Comparison of ENCODE assay signal across 2 cellular contexts in genomic region chr5:80961376-80962281, GRCh38.
TF ChIP-seq lines count a peak whose summit lies in the region.

No MANE protein-coding gene starts in this region.

TF ChIP-seq in IMR-90, 13 proteins besides CTCF, POLR2A, EP300 and RAD21 (continued from another document):
- no peak for TF ChIP-seq USF2 (IDR thresholded peaks at IDR 0.05; ENCODE audit: low read depth, low read length)
TF ChIP-seq in IMR-90: peak in this region for 0.

TF ChIP-seq in SK-N-SH treated with all-trans-retinoic acid at 6 μM for 48 hours, 23 proteins besides CTCF, POLR2A, EP300 and RAD21:
- TF ChIP-seq POU6F1 (CRISPR knock-in tag; IDR thresholded peaks at IDR 0.05; ENCODE audit: borderline replicate concordance, low read depth) (no peak), SNAI2 (CRISPR knock-in tag; IDR thresholded peaks at IDR 0.05) (no peak), ESRRG (CRISPR knock-in tag; IDR thresholded peaks at IDR 0.05) (no peak), CSRNP3 (CRISPR knock-in tag; IDR thresholded peaks at IDR 0.05) (no peak), ZFP30 (CRISPR knock-in tag; IDR thresholded peaks at IDR 0.05) (no peak), TSHZ2 (CRISPR knock-in tag; IDR thresholded peaks at IDR 0.05) (no peak), RARB (CRISPR knock-in tag; IDR thresholded peaks at IDR 0.05) (no peak), CSDC2 (CRISPR knock-in tag; IDR thresholded peaks at IDR 0.05) (no peak), ZNF70 (CRISPR knock-in tag; IDR thresholded peaks at IDR 0.05) (no peak), ZFP3 (CRISPR knock-in tag; IDR thresholded peaks at IDR 0.05) (no peak), ZC3H10 (CRISPR knock-in tag; IDR thresholded peaks at IDR 0.05) (no peak), BACH2 (CRISPR knock-in tag; IDR thresholded peaks at IDR 0.05; ENCODE audit: borderline replicate concordance) (no peak), PPARA (CRISPR knock-in tag; IDR thresholded peaks at IDR 0.05; ENCODE audit: borderline replicate concordance) (no peak)
